19 cellular contexts compared by ENCODE assay signal in the genomic region with DNA sequence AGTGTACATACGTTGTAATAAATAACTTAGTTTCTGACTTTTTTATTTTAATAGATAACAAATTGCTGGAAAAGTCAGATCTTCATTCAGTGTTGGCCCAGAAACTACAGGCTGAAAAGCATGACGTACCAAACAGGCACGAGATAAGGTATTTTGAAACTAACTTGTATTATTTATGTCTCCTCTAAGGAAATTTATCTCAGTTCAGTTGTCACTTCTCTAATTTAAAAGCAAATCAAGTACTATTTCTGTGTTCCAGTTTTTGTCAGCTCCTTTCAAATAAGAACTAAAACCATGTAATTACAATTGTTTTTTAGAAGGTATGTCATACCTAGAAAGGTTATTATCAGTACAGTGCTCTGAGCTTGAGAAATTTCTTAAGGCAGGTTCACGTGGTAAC. TPM values are rescaled to one million over a fixed set of nuclear protein-coding genes. Genes with fewer than 3 reads are reported as not detected.
DNase-seq lines count a peak whose midpoint lies in the region; ATAC-seq and TF ChIP-seq lines count a peak whose summit lies in the region.
"Had no signal": no experiment of that assay in that cellular context is flagged by ENCODE, and none has a peak within 500 bp of the region (broad histone marks: within the 10 kb centered on the region; RNA-seq: fewer than 3 reads in every experiment).

No MANE protein-coding gene starts in this region.

- H2AFZ ChIP-seq in Karpas-422 (ENCODE audit: low read length) (no peak overlapping the region), osteoblast (ENCODE audit: low read length) (no peak overlapping the region)

- peaks cover 83% of the 10 kb centered on the region for H3K79me2 ChIP-seq in Karpas-422 (ENCODE audit: low read length)
- H3K79me2 ChIP-seq in osteoblast (ENCODE audit: insufficient read depth, low read length): peaks cover 79% of the 10 kb centered on the region

- no peak overlapping the region for H3K9ac ChIP-seq in Karpas-422 (ENCODE audit: low read length)
- H3K9ac ChIP-seq: BLaER1 had no signal

- no peak for DNase-seq in activated CD4-positive, alpha-beta memory T cell treated with anti-CD3 and anti-CD28 coated beads, Interleukin-2, amount 10 ng/mL, durations not matched to agents 7 days and 5 days
- DNase-seq in activated CD4-positive, alpha-beta memory T cell treated with anti-CD3 and anti-CD28 coated beads for 36 hours: no peak
- no peak for DNase-seq in CD4-positive, alpha-beta T cell
- DNase-seq in Karpas-422 (peak; percentile 48), osteoblast (ENCODE audit: insufficient read length, low spot score, missing footprints) (peak; percentile 85), omental fat pad (ENCODE audit: low spot score) (no peak), cardiac septum (ENCODE audit: low spot score) (no peak), glutamatergic neuron (no peak)
- DNase-seq: 8988T, Caco-2, DMS153, H7, KG1, NCI-H1092, NCI-H2227 treated with DMSO at 0.1 percent for 48 hours, NCI-H524 treated with DMSO at 0.1 percent for 48 hours had no signal

- no peaks in the 10 kb centered on the region for H3K9me3 Mint-ChIP-seq in activated CD4-positive, alpha-beta memory T cell treated with anti-CD3 and anti-CD28 coated beads, Interleukin-2, amount 10 ng/mL, durations not matched to agents 7 days and 5 days
- no peaks in the 10 kb centered on the region for H3K9me3 Mint-ChIP-seq in activated CD4-positive, alpha-beta memory T cell treated with anti-CD3 and anti-CD28 coated beads for 36 hours
- no peaks in the 10 kb centered on the region for H3K9me3 Mint-ChIP-seq in CD4-positive, alpha-beta T cell
- H3K9me3 Mint-ChIP-seq in glutamatergic neuron (ENCODE audit: unreplicated experiment): no peaks in the 10 kb centered on the region

- peak overlapping the region; percentile 21 for H3K27ac Mint-ChIP-seq in activated CD4-positive, alpha-beta memory T cell treated with anti-CD3 and anti-CD28 coated beads, Interleukin-2, amount 10 ng/mL, durations not matched to agents 7 days and 5 days
- H3K27ac Mint-ChIP-seq in activated CD4-positive, alpha-beta memory T cell treated with anti-CD3 and anti-CD28 coated beads for 36 hours: no peak overlapping the region
- H3K27ac Mint-ChIP-seq in CD4-positive, alpha-beta T cell: peak overlapping the region; percentile 67
- no peak overlapping the region for H3K27ac Mint-ChIP-seq in glutamatergic neuron (ENCODE audit: unreplicated experiment)

- TF ChIP-seq CTCF in CD4-positive, alpha-beta T cell (IDR thresholded peaks at IDR 0.05): no peak
- TF ChIP-seq CTCF in osteoblast (IDR thresholded peaks at IDR 0.05; ENCODE audit: extremely low read depth, low read depth, low read length) (no peak), omental fat pad (IDR thresholded peaks at IDR 0.05) (no peak), glutamatergic neuron (IDR thresholded peaks at IDR 0.05; ENCODE audit: partially characterized antibody, unreplicated experiment) (no peak)

- H3K4me3 Mint-ChIP-seq in activated CD4-positive, alpha-beta memory T cell treated with anti-CD3 and anti-CD28 coated beads, Interleukin-2, amount 10 ng/mL, durations not matched to agents 7 days and 5 days: no peak overlapping the region
- no peak overlapping the region for H3K4me3 Mint-ChIP-seq in activated CD4-positive, alpha-beta memory T cell treated with anti-CD3 and anti-CD28 coated beads for 36 hours
- H3K4me3 Mint-ChIP-seq in CD4-positive, alpha-beta T cell: peak overlapping the region; percentile 62
- no peak overlapping the region for H3K4me3 Mint-ChIP-seq in glutamatergic neuron (ENCODE audit: unreplicated experiment)

- H3K27me3 Mint-ChIP-seq in activated CD4-positive, alpha-beta memory T cell treated with anti-CD3 and anti-CD28 coated beads, Interleukin-2, amount 10 ng/mL, durations not matched to agents 7 days and 5 days: no peaks in the 10 kb centered on the region
- H3K27me3 Mint-ChIP-seq in activated CD4-positive, alpha-beta memory T cell treated with anti-CD3 and anti-CD28 coated beads for 36 hours: no peaks in the 10 kb centered on the region
- H3K27me3 Mint-ChIP-seq in CD4-positive, alpha-beta T cell: no peaks in the 10 kb centered on the region
- H3K27me3 Mint-ChIP-seq in glutamatergic neuron (ENCODE audit: unreplicated experiment): no peaks in the 10 kb centered on the region

- peaks cover 80% of the 10 kb centered on the region for H3K36me3 Mint-ChIP-seq in activated CD4-positive, alpha-beta memory T cell treated with anti-CD3 and anti-CD28 coated beads, Interleukin-2, amount 10 ng/mL, durations not matched to agents 7 days and 5 days (ENCODE audit: low read depth)
- H3K36me3 Mint-ChIP-seq in activated CD4-positive, alpha-beta memory T cell treated with anti-CD3 and anti-CD28 coated beads for 36 hours: peaks cover 45% of the 10 kb centered on the region
- H3K36me3 Mint-ChIP-seq in CD4-positive, alpha-beta T cell (ENCODE audit: low read depth): peaks cover 88% of the 10 kb centered on the region
- H3K36me3 Mint-ChIP-seq in glutamatergic neuron (ENCODE audit: unreplicated experiment): no peaks in the 10 kb centered on the region

- H3K27ac ChIP-seq in CD4-positive, alpha-beta T cell (ENCODE audit: low read depth, low read length): no peak overlapping the region
- H3K27ac ChIP-seq in Karpas-422 (ENCODE audit: low read length) (no peak overlapping the region), osteoblast (ENCODE audit: low read depth, low read length) (no peak overlapping the region)
- H3K27ac ChIP-seq: BLaER1 had no signal

- no peak overlapping the region for H3K4me2 ChIP-seq in Karpas-422 (ENCODE audit: low read depth, low read length, poor library complexity, severe bottlenecking)
- no peak overlapping the region for H3K4me2 ChIP-seq in osteoblast (ENCODE audit: insufficient read depth, low read length)
- H3K4me2 ChIP-seq: BLaER1 had no signal

- H4K20me1 ChIP-seq in Karpas-422 (ENCODE audit: insufficient read depth, low read depth, low read length) (peaks cover 36% of the 10 kb centered on the region), osteoblast (ENCODE audit: insufficient read depth, low read length) (peaks cover 34% of the 10 kb centered on the region)

- peaks cover 72% of the 10 kb centered on the region for H3K4me1 Mint-ChIP-seq in activated CD4-positive, alpha-beta memory T cell treated with anti-CD3 and anti-CD28 coated beads, Interleukin-2, amount 10 ng/mL, durations not matched to agents 7 days and 5 days
- H3K4me1 Mint-ChIP-seq in activated CD4-positive, alpha-beta memory T cell treated with anti-CD3 and anti-CD28 coated beads for 36 hours (ENCODE audit: low read depth): peaks cover 56% of the 10 kb centered on the region
- peaks cover 74% of the 10 kb centered on the region for H3K4me1 Mint-ChIP-seq in CD4-positive, alpha-beta T cell (ENCODE audit: low read depth)
- peaks cover 3% of the 10 kb centered on the region for H3K4me1 Mint-ChIP-seq in glutamatergic neuron (ENCODE audit: low read depth, unreplicated experiment)

- H3K4me3 ChIP-seq in Karpas-422 (ENCODE audit: low read length): no peak overlapping the region
- no peak overlapping the region for H3K4me3 ChIP-seq in osteoblast (ENCODE audit: insufficient read depth, low read length)
- H3K4me3 ChIP-seq: BLaER1 had no signal

- H3K4me1 ChIP-seq in Karpas-422 (ENCODE audit: low read length) (peaks cover 37% of the 10 kb centered on the region), osteoblast (ENCODE audit: insufficient read depth, low read length) (peaks cover 13% of the 10 kb centered on the region)

- H3K36me3 ChIP-seq in Karpas-422 (ENCODE audit: insufficient read depth, low read length): peaks cover 34% of the 10 kb centered on the region; the same call in 1 of the 2 replicates
- peaks cover 36% of the 10 kb centered on the region for H3K36me3 ChIP-seq in osteoblast (ENCODE audit: insufficient read depth, low read length)

- CTCF ChIA-PET in activated CD4-positive, alpha-beta memory T cell treated with anti-CD3 and anti-CD28 coated beads, Interleukin-2, amount 10 ng/mL, durations not matched to agents 7 days and 5 days (lab: Charles Lee): interaction anchor here (1.3 kb wide), 1 partner anchor 12 kb away, joined by 3 read pairs; no protein-coding TSS in a partner anchor
- CTCF ChIA-PET in activated CD4-positive, alpha-beta memory T cell treated with anti-CD3 and anti-CD28 coated beads for 36 hours (lab: Charles Lee): no interaction called here
- CTCF ChIA-PET in CD4-positive, alpha-beta T cell (lab: Charles Lee): no interaction called here

- POLR2A ChIA-PET in activated CD4-positive, alpha-beta memory T cell treated with anti-CD3 and anti-CD28 coated beads, Interleukin-2, amount 10 ng/mL, durations not matched to agents 7 days and 5 days (lab: Charles Lee): interaction anchor here (6.2 kb wide), 1 partner anchor 12 kb away, joined by 49 read pairs; no protein-coding TSS in a partner anchor
- POLR2A ChIA-PET in activated CD4-positive, alpha-beta memory T cell treated with anti-CD3 and anti-CD28 coated beads for 36 hours (lab: Charles Lee): interaction anchor here (0.9 kb wide), 1 partner anchor 32 kb away, joined by 3 read pairs; no protein-coding TSS in a partner anchor
- POLR2A ChIA-PET in CD4-positive, alpha-beta T cell (lab: Charles Lee): interaction anchor here (3.4 kb wide), 1 partner anchor 12 kb away, joined by 16 read pairs; no protein-coding TSS in a partner anchor

- H3K9me3 ChIP-seq in CD4-positive, alpha-beta T cell (ENCODE audit: control insufficient read depth, low read length): no peaks in the 10 kb centered on the region
- no peaks in the 10 kb centered on the region for H3K9me3 ChIP-seq in Karpas-422 (ENCODE audit: low read length)
- no peaks in the 10 kb centered on the region for H3K9me3 ChIP-seq in osteoblast (ENCODE audit: low read depth, low read length)
- H3K9me3 ChIP-seq: BLaER1, Caco-2 had no signal

- intact Hi-C loops in activated CD4-positive, alpha-beta memory T cell treated with anti-CD3 and anti-CD28 coated beads for 36 hours (cut with micrococcal nuclease): no loop called here
- intact Hi-C loops in CD4-positive, alpha-beta T cell (cut with DNase I, micrococcal nuclease): loop anchor here in 1 of 2 experiments (10.0 kb wide), 1 partner anchor 71 kb away; no protein-coding TSS in a partner anchor
- intact Hi-C loops in cardiac septum (cut with DNase I): no loop called here

- ATAC-seq in CD4-positive, alpha-beta T cell (ENCODE audit: poor library complexity): no peak
- no peak for ATAC-seq in omental fat pad (ENCODE audit: low FRiP score)
- ATAC-seq: Panc1 had no signal

- no peaks in the 10 kb centered on the region for H3K9me2 ChIP-seq in Karpas-422 (replicated peaks; ENCODE audit: insufficient read depth, low read length)

- no peaks in the 10 kb centered on the region for H3K27me3 ChIP-seq in CD4-positive, alpha-beta T cell (ENCODE audit: control insufficient read depth, insufficient read depth, low read length)
- H3K27me3 ChIP-seq in Karpas-422 (ENCODE audit: low read length) (no peaks in the 10 kb centered on the region), osteoblast (ENCODE audit: insufficient read depth, low read length) (no peaks in the 10 kb centered on the region)
- H3K27me3 ChIP-seq: BLaER1 had no signal

RNA-seq across cellular contexts. Expression of a gene that starts 4.6 kb away (rescaled TPM):
- total RNA-seq in activated CD4-positive, alpha-beta memory T cell treated with anti-CD3 and anti-CD28 coated beads, Interleukin-2, amount 10 ng/mL, durations not matched to agents 7 days and 5 days: 10 to 100 TPM; 55.9 to 58.9 TPM
- 10 to 100 TPM; 27.0 to 30.5 TPM for total RNA-seq in activated CD4-positive, alpha-beta memory T cell treated with anti-CD3 and anti-CD28 coated beads for 36 hours
- 100 to 1,000 TPM; 134 to 135 TPM for total RNA-seq in CD4-positive, alpha-beta T cell
- 18.2 and 20.2 TPM in 2 replicates for total RNA-seq in Karpas-422 (2014; rRNA removed; shearing (Covaris generic); ENCODE audit: low replicate concordance)
- total RNA-seq in osteoblast (24.2 and 29.3 TPM in 2 replicates), omental fat pad (10 to 100 TPM; 20.6 to 55.2 (median 27.6) TPM), cardiac septum (17.5 TPM), glutamatergic neuron (ENCODE audit: unreplicated experiment) (29.3 TPM)

RNA-seq across cellular contexts. Expression of a gene that starts 51.6 kb away (rescaled TPM):
- under 1 TPM in 1 of 2 experiments, not detected in 1; 0.10 TPM for total RNA-seq in activated CD4-positive, alpha-beta memory T cell treated with anti-CD3 and anti-CD28 coated beads, Interleukin-2, amount 10 ng/mL, durations not matched to agents 7 days and 5 days
- total RNA-seq in activated CD4-positive, alpha-beta memory T cell treated with anti-CD3 and anti-CD28 coated beads for 36 hours: 1 to 10 TPM in 1 of 2 experiments, under 1 TPM in 1; 0.27 to 1.3 TPM
- under 1 TPM; 0.03 to 0.22 TPM for total RNA-seq in CD4-positive, alpha-beta T cell
- not detected in 2 replicates for total RNA-seq in Karpas-422 (2014; rRNA removed; shearing (Covaris generic); ENCODE audit: low replicate concordance)
- total RNA-seq in osteoblast (not detected in 2 replicates), omental fat pad (under 1 TPM in 1 of 4 donors, not detected in 3; 0.09 TPM), cardiac septum (not detected), glutamatergic neuron (ENCODE audit: unreplicated experiment) (not detected)
- total RNA-seq: Caco-2, H7, MCF 10A had no signal

Comparison
In these comparisons a context has a peak if more than half of its experiments do, and no peak if none do; other contexts are left out.
1. H3K27ac Mint-ChIP-seq: peak in activated CD4-positive, alpha-beta memory T cell treated with anti-CD3 and anti-CD28 coated beads, Interleukin-2, amount 10 ng/mL, durations not matched to agents 7 days and 5 days (single experiment) and CD4-positive, alpha-beta T cell (single experiment); none in activated CD4-positive, alpha-beta memory T cell treated with anti-CD3 and anti-CD28 coated beads for 36 hours (single experiment) and glutamatergic neuron (single experiment).
2. DNase-seq: peak in Karpas-422 (single experiment) and osteoblast (single experiment); none in activated CD4-positive, alpha-beta memory T cell treated with anti-CD3 and anti-CD28 coated beads, Interleukin-2, amount 10 ng/mL, durations not matched to agents 7 days and 5 days (single experiment), activated CD4-positive, alpha-beta memory T cell treated with anti-CD3 and anti-CD28 coated beads for 36 hours (single experiment), CD4-positive, alpha-beta T cell (0 of 10), omental fat pad (single experiment), cardiac septum (single experiment) and glutamatergic neuron (single experiment).